8 cellular contexts compared by ENCODE assay signal in the genomic region with DNA sequence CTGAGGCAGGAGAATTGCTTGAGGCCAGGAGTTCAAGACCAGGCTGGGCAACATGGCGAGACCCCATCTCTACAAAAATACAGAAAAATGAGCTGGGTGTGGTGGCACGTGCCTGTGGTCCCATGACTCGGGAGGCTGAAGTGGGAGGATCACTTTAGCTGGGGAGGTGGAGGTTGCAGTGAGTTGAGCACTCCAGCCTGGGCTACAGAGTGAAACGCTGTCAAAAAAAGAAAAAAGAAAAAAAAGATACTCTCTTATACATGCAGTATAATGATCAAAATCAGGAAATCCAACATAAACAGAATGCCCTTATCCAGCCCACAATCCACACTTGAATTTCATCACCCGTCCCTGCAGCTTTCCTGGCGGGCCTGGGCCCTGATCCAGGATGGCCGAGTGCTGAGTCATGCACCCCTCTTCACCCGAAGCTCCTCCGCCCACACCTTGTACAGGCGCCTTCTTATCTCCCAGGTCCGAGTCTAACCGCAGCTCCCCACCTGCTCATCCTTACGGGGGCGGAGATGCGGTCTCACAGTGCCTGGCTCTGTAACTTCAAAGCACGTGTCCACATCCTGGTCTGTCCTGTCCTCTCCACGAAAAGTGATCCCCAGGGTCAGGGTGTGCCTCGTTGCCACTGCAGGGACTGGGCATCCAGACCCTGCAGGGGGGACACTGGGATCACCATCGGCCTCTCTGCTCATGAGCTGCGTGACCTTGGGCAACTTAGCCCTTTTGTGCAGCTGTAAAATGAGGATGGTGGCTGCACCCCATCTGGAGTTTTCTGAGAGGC.
DNase-seq lines count a peak whose midpoint lies in the region; ATAC-seq and TF ChIP-seq lines count a peak whose summit lies in the region.

No MANE protein-coding gene starts in this region.

- H3K9me3 ChIP-seq in parathyroid adenoma (ENCODE audit: control insufficient read depth, low read length) = no peaks in the 10 kb centered on the region

- no peak overlapping the region for H2AFZ ChIP-seq in parathyroid adenoma

- peaks cover 13% of the 10 kb centered on the region for H3K4me1 ChIP-seq in parathyroid adenoma

- no peaks in the 10 kb centered on the region for H3K36me3 ChIP-seq in parathyroid adenoma (ENCODE audit: control insufficient read depth, insufficient read depth, low read length)

- H3K9ac ChIP-seq in parathyroid adenoma = no peak overlapping the region

- H3K79me2 ChIP-seq in parathyroid adenoma = no peaks in the 10 kb centered on the region

- H3K4me2 ChIP-seq in parathyroid adenoma (ENCODE audit: low read length) = peak overlapping the region; percentile 66

- peak overlapping the region; percentile 73 for H3K27ac ChIP-seq in parathyroid adenoma

- ATAC-seq in esophagus mucosa = peak; percentile 56
- no peak for ATAC-seq in HG03354 (IDR thresholded peaks at IDR 0.05; ENCODE audit: poor library complexity, severe bottlenecking, unreplicated experiment)

- DNase-seq in DMS53 (lab: John Stamatoyannopoulos, UW) = peak; percentile 84
- peak; percentile 71 for DNase-seq in NCI-H460 (ENCODE audit: extremely low read depth, low read depth)
- no peak for DNase-seq in hypothalamus (lab: John Stamatoyannopoulos, UW)
- DNase-seq in SK-N-DZ (ENCODE audit: low spot score) = no peak
- no peak for DNase-seq in SKM-1 treated with dmso at 0.1 percent for 144 hours (lab: John Stamatoyannopoulos, UW; ENCODE audit: unreplicated experiment)

- no peak for TF ChIP-seq CTCF in parathyroid adenoma (IDR thresholded peaks at IDR 0.05)

- H3K27me3 ChIP-seq in parathyroid adenoma (ENCODE audit: control insufficient read depth, insufficient read depth, low read length) = no peaks in the 10 kb centered on the region

- H3K4me3 ChIP-seq in parathyroid adenoma (ENCODE audit: low read depth, low read length) = no peak overlapping the region

Comparison
In these comparisons a context has a peak if more than half of its experiments do, and no peak if none do; other contexts are left out.
1. DNase-seq: peak in DMS53 (single experiment) and NCI-H460 (single experiment); none in hypothalamus (0 of 51), SK-N-DZ (single experiment) and SKM-1 treated with dmso at 0.1 percent for 144 hours (single experiment).